8 cellular contexts compared by ENCODE assay signal in the genomic region with DNA sequence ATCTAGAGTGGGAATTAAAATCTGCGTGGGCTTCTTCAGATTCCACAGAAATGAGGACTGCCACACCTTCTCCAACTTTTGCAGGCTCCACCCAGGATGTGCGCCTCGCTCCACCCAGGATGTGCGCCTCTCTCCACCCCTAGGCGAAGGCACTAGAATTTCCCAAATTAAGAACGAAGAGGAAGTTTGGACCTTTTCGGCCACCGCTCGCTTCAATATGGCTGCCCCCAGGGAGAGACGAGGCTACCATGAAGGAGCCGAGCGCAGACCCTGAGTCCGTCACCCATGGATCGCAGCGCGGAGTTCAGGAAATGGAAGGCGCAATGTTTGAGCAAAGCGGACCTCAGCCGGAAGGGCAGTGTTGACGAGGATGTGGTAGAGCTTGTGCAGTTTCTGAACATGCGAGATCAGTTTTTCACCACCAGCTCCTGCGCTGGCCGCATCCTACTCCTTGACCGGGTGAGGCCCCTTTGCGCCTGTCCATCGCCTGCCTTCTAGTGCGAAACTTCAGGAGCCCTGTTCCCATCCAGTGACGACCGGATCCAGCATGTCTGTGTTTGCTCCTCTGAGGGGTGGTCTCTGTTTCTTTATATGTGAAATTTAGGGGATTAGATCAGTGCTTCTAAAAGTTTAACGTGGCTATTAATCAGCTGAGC. TPM values are rescaled to one million over a fixed set of nuclear protein-coding genes. Genes with fewer than 3 reads are reported as not detected.
DNase-seq lines count a peak whose midpoint lies in the region; ATAC-seq and TF ChIP-seq lines count a peak whose summit lies in the region.

A gene with protein sequence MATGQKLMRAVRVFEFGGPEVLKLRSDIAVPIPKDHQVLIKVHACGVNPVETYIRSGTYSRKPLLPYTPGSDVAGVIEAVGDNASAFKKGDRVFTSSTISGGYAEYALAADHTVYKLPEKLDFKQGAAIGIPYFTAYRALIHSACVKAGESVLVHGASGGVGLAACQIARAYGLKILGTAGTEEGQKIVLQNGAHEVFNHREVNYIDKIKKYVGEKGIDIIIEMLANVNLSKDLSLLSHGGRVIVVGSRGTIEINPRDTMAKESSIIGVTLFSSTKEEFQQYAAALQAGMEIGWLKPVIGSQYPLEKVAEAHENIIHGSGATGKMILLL (minus strand): TSS at position 91 of the 656 bp plus-strand sequence. CDS start 8,229 bp downstream, outside the sequence.
A gene with protein sequence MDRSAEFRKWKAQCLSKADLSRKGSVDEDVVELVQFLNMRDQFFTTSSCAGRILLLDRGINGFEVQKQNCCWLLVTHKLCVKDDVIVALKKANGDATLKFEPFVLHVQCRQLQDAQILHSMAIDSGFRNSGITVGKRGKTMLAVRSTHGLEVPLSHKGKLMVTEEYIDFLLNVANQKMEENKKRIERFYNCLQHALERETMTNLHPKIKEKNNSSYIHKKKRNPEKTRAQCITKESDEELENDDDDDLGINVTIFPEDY (plus strand): TSS at position 193 of the 656 bp plus-strand sequence. CDS start 93 bp downstream, at position 286.

- no peak for TF ChIP-seq POLR2A in lower leg skin (IDR thresholded peaks at IDR 0.05)

- no peaks in the 10 kb centered on the region for H3K27me3 ChIP-seq in dorsolateral prefrontal cortex

- peak in 42 of 56 donors; percentile 14 to 51 (median 32) for TF ChIP-seq CTCF in dorsolateral prefrontal cortex (IDR thresholded peaks at IDR 0.05 in 54 of 56, conservative IDR thresholded peaks at IDR 0.05 in 2 of 56; ENCODE audit: low read depth in 1 of 56, partially characterized antibody in 56 of 56)
- no peak for TF ChIP-seq CTCF in lower leg skin (IDR thresholded peaks at IDR 0.05)

- 0 to 11% methylated on average over 28 to 30 of the region's 30 CpGs for WGBS in lower leg skin, 2 donors

- peak within 1 kb of the TSS; percentile 54 to 97 (median 91) for H3K27ac ChIP-seq in dorsolateral prefrontal cortex

- intact Hi-C loops in dorsolateral prefrontal cortex (cut with DNase I) (loop anchor here in 1 of 2 donors (10.0 kb wide), 2 partner anchors 528 to 992 kb away; a partner anchor contains a TSS), lower leg skin (cut with DNase I; ENCODE audit: low total_unique reads) (no loop called here)

- ATAC-seq in GM19372 (IDR thresholded peaks at IDR 0.05; ENCODE audit: low read depth, unreplicated experiment), result peak; percentile 65
- ATAC-seq in HG03558 (IDR thresholded peaks at IDR 0.05; ENCODE audit: extremely low read depth, unreplicated experiment), result peak; percentile 54

- H3K4me3 ChIP-seq in dorsolateral prefrontal cortex (peak within 1 kb of the TSS; percentile 52 to 93 (median 80)), lower leg skin (ENCODE audit: low read depth, poor library complexity, severe bottlenecking) (peak within 1 kb of the TSS; percentile 48)

- DNase-seq in C1 segment of cervical spinal cord (lab: John Stamatoyannopoulos, UW) (peak; percentile 72 to 92 (median 86)), NCI-H774 (lab: John Stamatoyannopoulos, UW) (peak; percentile 88), dorsolateral prefrontal cortex (peak; percentile 79 to 94 (median 90)), lower leg skin (ENCODE audit: low spot score in 2 of 2) (peak; percentile 92 to 97)
- DNase-seq in activated CD4-positive, alpha-beta T cell treated with anti-CD3 and anti-CD28 coated beads, Interleukin-2, amount 50 U/mL, for 4 hours, result peak; percentile 83 to 84
- peak; percentile 69 to 82 for DNase-seq in stimulated activated CD4-positive, alpha-beta T cell treated with anti-CD3 and anti-CD28 coated beads, Interleukin-4, amount 100 ng/mL, for 48 hours (ENCODE audit: low read depth in 2 of 2)

RNA-seq across cellular contexts. Expression of the first gene that starts in this region (rescaled TPM):
- total RNA-seq in dorsolateral prefrontal cortex, result 10 to 100 TPM in 118 of 120 experiments, 1 to 10 TPM in 2; 5.2 to 48.1 (median 22.9) TPM
- 10 to 100 TPM; 12.1 to 25.7 (median 21.3) TPM for total RNA-seq in lower leg skin

RNA-seq across cellular contexts. Expression of the second gene that starts in this region (rescaled TPM):
- total RNA-seq in dorsolateral prefrontal cortex (10 to 100 TPM; 12.1 to 31.0 (median 20.4) TPM), lower leg skin (10 to 100 TPM in 2 of 4 donors, 1 to 10 TPM in 2; 6.5 to 10.8 (median 8.7) TPM)

Comparison
In these comparisons a context has a peak if more than half of its experiments do, and no peak if none do; other contexts are left out.
1. Peak in every context shown above with its lines: DNase-seq, ATAC-seq, H3K4me3 ChIP-seq and H3K27ac ChIP-seq.
2. CTCF ChIP-seq: peak in dorsolateral prefrontal cortex (42 of 56); none in lower leg skin (0 of 3).